Comparison of ENCODE assay signal across 20 cellular contexts in the genomic region with DNA sequence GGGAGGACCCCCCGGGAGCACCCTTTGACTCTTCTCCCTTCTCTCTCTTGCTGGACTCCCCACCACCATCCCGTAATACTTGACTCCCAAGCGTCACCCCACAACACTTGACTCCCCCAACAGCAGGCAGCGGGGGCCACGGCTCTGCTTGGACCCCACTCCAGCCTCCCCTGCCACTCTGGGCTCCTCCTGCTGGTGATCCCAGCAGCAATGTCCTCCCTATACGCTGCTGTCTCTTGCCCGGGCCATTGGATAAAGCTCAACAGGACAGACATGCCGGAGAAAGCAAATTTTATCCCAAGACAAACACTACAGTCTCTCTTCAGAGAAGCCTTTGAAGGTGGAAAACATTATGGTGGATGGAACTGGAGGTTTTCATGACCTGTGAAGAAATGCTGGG. TPM values are rescaled to one million over a fixed set of nuclear protein-coding genes. Genes with fewer than 3 reads are reported as not detected.
"Had no signal": no experiment of that assay in that cellular context is flagged by ENCODE, and none has a peak within 500 bp of the region (broad histone marks: within the 10 kb centered on the region; RNA-seq: fewer than 3 reads in every experiment).

No MANE protein-coding gene starts in this region.

- H3K9me3 Mint-ChIP-seq: stimulated activated effector memory CD8-positive, alpha-beta T cell treated with anti-CD3 and anti-CD28 coated beads, Interleukin-12 subunit alpha, Interleukin-12 subunit beta, amount 100 ng/mL, for 72 hours had no signal

- H3K9me3 ChIP-seq: neutrophil, thoracic aorta had no signal

- H3K27ac ChIP-seq: coronary artery, heart left ventricle, neutrophil, thoracic aorta had no signal

- H3K4me1 Mint-ChIP-seq: naive thymus-derived CD4-positive, alpha-beta T cell; stimulated activated effector memory CD8-positive, alpha-beta T cell treated with anti-CD3 and anti-CD28 coated beads, Interleukin-12 subunit alpha, Interleukin-12 subunit beta, amount 100 ng/mL, for 72 hours had no signal

- H3K36me3 ChIP-seq: heart left ventricle, neutrophil, thoracic aorta had no signal

- H3K4me1 ChIP-seq: heart left ventricle had no signal

- DNase-seq: effector CD8-positive, alpha-beta T cell; heart left ventricle; kidney glomerular epithelial cell; mammary epithelial cell; naive thymus-derived CD4-positive, alpha-beta T cell; nephron progenitor cell; right cardiac atrium; stimulated activated CD4-positive, alpha-beta T cell treated with anti-CD3 and anti-CD28 coated beads, Interleukin-4, amount 100 ng/mL, for 1 hour; stimulated activated CD8-positive, alpha-beta memory T cell treated with anti-CD3 and anti-CD28 coated beads, Interleukin-4, amount 100 ng/mL, for 48 hours; stimulated activated naive CD8-positive, alpha-beta T cell treated with anti-CD3 and anti-CD28 coated beads, Interleukin-15, Interleukin-2, amounts not matched to agents 100 U/mL and 50 U/mL, for 24 hours; trophoblast cell had no signal

- H3K36me3 Mint-ChIP-seq: naive thymus-derived CD4-positive, alpha-beta T cell; stimulated activated effector memory CD8-positive, alpha-beta T cell treated with anti-CD3 and anti-CD28 coated beads, Interleukin-12 subunit alpha, Interleukin-12 subunit beta, amount 100 ng/mL, for 72 hours had no signal

- ATAC-seq: heart left ventricle; left lobe of liver; naive thymus-derived CD4-positive, alpha-beta T cell; right cardiac atrium; stimulated activated effector memory CD8-positive, alpha-beta T cell treated with anti-CD3 and anti-CD28 coated beads, Interleukin-12 subunit alpha, Interleukin-12 subunit beta, amount 100 ng/mL, for 72 hours; stimulated activated naive CD8-positive, alpha-beta T cell treated with anti-CD3 and anti-CD28 coated beads, Interleukin-15, Interleukin-2, amounts not matched to agents 100 U/mL and 50 U/mL, for 24 hours had no signal

- H3K4me3 ChIP-seq: coronary artery, heart left ventricle, thoracic aorta had no signal

- H3K27ac Mint-ChIP-seq: naive thymus-derived CD4-positive, alpha-beta T cell; nephron progenitor cell; stimulated activated effector memory CD8-positive, alpha-beta T cell treated with anti-CD3 and anti-CD28 coated beads, Interleukin-12 subunit alpha, Interleukin-12 subunit beta, amount 100 ng/mL, for 72 hours had no signal

- H3K4me3 Mint-ChIP-seq: naive thymus-derived CD4-positive, alpha-beta T cell; nephron progenitor cell; stimulated activated effector memory CD8-positive, alpha-beta T cell treated with anti-CD3 and anti-CD28 coated beads, Interleukin-12 subunit alpha, Interleukin-12 subunit beta, amount 100 ng/mL, for 72 hours had no signal

RNA-seq across cellular contexts. Expression of gene AMER2, which starts 20.4 kb away (rescaled TPM):
- total RNA-seq: dermis microvascular lymphatic vessel endothelial cell; heart left ventricle; left lobe of liver; mammary epithelial cell; naive thymus-derived CD4-positive, alpha-beta T cell; osteocyte; posterior vena cava; right cardiac atrium; thoracic aorta had no signal
- polyA plus RNA-seq: esophagus, heart left ventricle, mammary epithelial cell, right cardiac atrium had no signal
